ENCODE assay signal across 22 cellular contexts in genomic region chr17:82805823-82806222, GRCh38. TPM values are rescaled to one million over a fixed set of nuclear protein-coding genes. Genes with fewer than 3 reads are reported as not detected.
"Had no signal": no experiment of that assay in that cellular context is flagged by ENCODE, and none has a peak within 500 bp of the region (broad histone marks: within the 10 kb centered on the region; RNA-seq: fewer than 3 reads in every experiment).

No MANE protein-coding gene starts in this region.

- H3K4me3 Mint-ChIP-seq: activated CD4-positive, alpha-beta T cell treated with anti-CD3 and anti-CD28 coated beads, Interleukin-2, amount 10 ng/mL, durations not matched to agents 7 days and 5 days; activated CD8-positive, alpha-beta T cell treated with anti-CD3 and anti-CD28 coated beads, Interleukin-2, amount 10 ng/mL, durations not matched to agents 7 days and 5 days; activated T-cell treated with anti-CD3 and anti-CD28 coated beads, Interleukin-2, amount 50 U/mL, for 4 hours; mesothelial cell of epicardium; nephron; type B pancreatic cell had no signal

- H3K9me3 ChIP-seq: adrenal gland, breast epithelium, gastroesophageal sphincter, lower lobe of right lung, psoas muscle, right lobe of liver, testis had no signal

- ATAC-seq: activated CD4-positive, CD25-positive, alpha-beta regulatory T cell treated with anti-CD3 and anti-CD28 coated beads, Interleukin-2, amount 50 U/mL, for 24 hours; activated CD8-positive, alpha-beta T cell treated with anti-CD3 and anti-CD28 coated beads, Interleukin-2, amount 10 ng/mL, durations not matched to agents 7 days and 5 days; activated T-cell treated with anti-CD3 and anti-CD28 coated beads, Interleukin-2, amount 50 U/mL, for 4 hours; esophagus mucosa had no signal

- H3K27ac Mint-ChIP-seq: activated CD4-positive, alpha-beta T cell treated with anti-CD3 and anti-CD28 coated beads, Interleukin-2, amount 10 ng/mL, durations not matched to agents 7 days and 5 days; activated CD8-positive, alpha-beta T cell treated with anti-CD3 and anti-CD28 coated beads, Interleukin-2, amount 10 ng/mL, durations not matched to agents 7 days and 5 days; mesothelial cell of epicardium; type B pancreatic cell had no signal

- H3K27me3 Mint-ChIP-seq: activated CD4-positive, alpha-beta T cell treated with anti-CD3 and anti-CD28 coated beads, Interleukin-2, amount 10 ng/mL, durations not matched to agents 7 days and 5 days; type B pancreatic cell had no signal

- H3K4me1 ChIP-seq: adrenal gland, lower lobe of right lung, right lobe of liver had no signal

- H3K4me3 ChIP-seq: adrenal gland, gastroesophageal sphincter, lower lobe of right lung, right lobe of liver, smooth muscle cell, testis had no signal

- DNase-seq: activated CD4-positive, alpha-beta T cell treated with anti-CD3 and anti-CD28 coated beads, Interleukin-2, amount 10 ng/mL, durations not matched to agents 7 days and 5 days; activated CD8-positive, alpha-beta T cell treated with anti-CD3 and anti-CD28 coated beads, Interleukin-2, amount 10 ng/mL, durations not matched to agents 7 days and 5 days; activated naive CD4-positive, alpha-beta T cell treated with anti-CD3 and anti-CD28 coated beads, Interleukin-2, amount 50 U/mL, for 16 hours; activated T-cell treated with anti-CD3 and anti-CD28 coated beads, Interleukin-2, amount 50 U/mL, for 4 hours; adrenal gland; effector CD4-positive, alpha-beta T cell; lower lobe of right lung; right lobe of liver; stimulated activated CD4-positive, alpha-beta T cell treated with anti-CD3 and anti-CD28 coated beads, Interleukin-4, amount 100 ng/mL, for 1 hour; testis had no signal

- H3K27ac ChIP-seq: lower lobe of right lung, right lobe of liver, testis had no signal

- H3K4me2 ChIP-seq: smooth muscle cell had no signal

- H3K9me3 Mint-ChIP-seq: activated T-cell treated with anti-CD3 and anti-CD28 coated beads, Interleukin-2, amount 50 U/mL, for 4 hours had no signal

- H3K36me3 ChIP-seq: breast epithelium, right lobe of liver had no signal

- H3K27me3 ChIP-seq: adrenal gland, breast epithelium, gastroesophageal sphincter, right lobe of liver, testis had no signal

RNA-seq across cellular contexts. Expression of gene ZNF750, which starts 34.0 kb away (rescaled TPM):
- total RNA-seq: activated CD4-positive, alpha-beta T cell treated with anti-CD3 and anti-CD28 coated beads, Interleukin-2, amount 10 ng/mL, durations not matched to agents 7 days and 5 days; activated CD8-positive, alpha-beta T cell treated with anti-CD3 and anti-CD28 coated beads, Interleukin-2, amount 10 ng/mL, durations not matched to agents 7 days and 5 days; activated T-cell treated with anti-CD3 and anti-CD28 coated beads, Interleukin-2, amount 50 U/mL, for 4 hours; cerebellum; omental fat pad; right lobe of liver; T-helper 1 cell treated with Interleukin-12 subunit alpha and Interleukin-12 subunit beta and Interleukin-4 antibody, amounts not matched to agents 30 ng/mL and 1 ng/mL, for 36 hours had no signal
